Comparison of ENCODE assay signal across 8 cellular contexts in genomic region chr12:39441963-39442894, GRCh38. TPM values are rescaled to one million over a fixed set of nuclear protein-coding genes. Genes with fewer than 3 reads are reported as not detected.
DNase-seq lines count a peak whose midpoint lies in the region; ATAC-seq and TF ChIP-seq lines count a peak whose summit lies in the region.

No MANE protein-coding gene starts in this region.

- no peak for TF ChIP-seq POLR2A in gastroesophageal sphincter (IDR thresholded peaks at IDR 0.05)
- TF ChIP-seq POLR2A in suprapubic skin (IDR thresholded peaks at IDR 0.05), result no peak

- TF ChIP-seq EP300 in gastroesophageal sphincter (IDR thresholded peaks at IDR 0.05) (no peak), suprapubic skin (IDR thresholded peaks at IDR 0.05) (no peak)

- WGBS in gastroesophageal sphincter (ENCODE audit: low coverage in 1 of 2), 2 donors, result 11 to 25% methylated on average over 9 to 19 of the region's 58 CpGs
- WGBS in suprapubic skin, result 3% methylated on average over 54 of the region's 58 CpGs

- H3K36me3 ChIP-seq in gastroesophageal sphincter (no peaks in the 10 kb centered on the region), suprapubic skin (no peaks in the 10 kb centered on the region)

- H3K27me3 ChIP-seq in gastroesophageal sphincter, result no peaks in the 10 kb centered on the region
- H3K27me3 ChIP-seq in suprapubic skin, result no peaks in the 10 kb centered on the region

- TF ChIP-seq CTCF in AG04449 (IDR thresholded peaks at IDR 0.05; ENCODE audit: insufficient read depth, low read length, missing control alignments) (no peak), gastroesophageal sphincter (IDR thresholded peaks at IDR 0.05) (no peak), suprapubic skin (IDR thresholded peaks at IDR 0.05) (no peak)

- DNase-seq in AG04449 (ENCODE audit: low read depth, low spot score) (no peak), OCI-M1 (lab: John Stamatoyannopoulos, UW) (peak; percentile 42), nucleus accumbens (lab: John Stamatoyannopoulos, UW) (peak in 51 of 56 donors; percentile 18 to 75 (median 57)), suprapubic skin (ENCODE audit: low spot score in 2 of 2) (peak; percentile 71 to 81)
- DNase-seq in activated effector memory CD4-positive, alpha-beta T cell treated with anti-CD3 and anti-CD28 coated beads, Interleukin-2, amount 50 U/mL, for 16 hours, result peak; percentile 82

- H3K4me3 ChIP-seq in AG04449 (ENCODE audit: low read depth, low read length) (peak overlapping the region; percentile 68), gastroesophageal sphincter (peak overlapping the region; percentile 68 to 95), suprapubic skin (peak overlapping the region; percentile 85)

- POLR2A ChIA-PET in AG04449 (lab: Yijun Ruan, JAX), result no interaction called here

- peak; percentile 36 for ATAC-seq in GM19035 (IDR thresholded peaks at IDR 0.05; ENCODE audit: unreplicated experiment)
- ATAC-seq in HG03196 (IDR thresholded peaks at IDR 0.05; ENCODE audit: unreplicated experiment), result peak; percentile 26
- peak; percentile 0 for ATAC-seq in gastroesophageal sphincter

- H3K4me1 ChIP-seq in gastroesophageal sphincter, result peaks cover 0 to 21% (median 5%) of the 10 kb centered on the region in 3 donors
- H3K4me1 ChIP-seq in suprapubic skin, result peaks cover 18% of the 10 kb centered on the region

- CTCF ChIA-PET in AG04449 (lab: Yijun Ruan, JAX), result no interaction called here

- no peaks in the 10 kb centered on the region for H3K9me3 ChIP-seq in gastroesophageal sphincter
- no peaks in the 10 kb centered on the region for H3K9me3 ChIP-seq in suprapubic skin

- H3K27ac ChIP-seq in gastroesophageal sphincter (peak overlapping the region; percentile 71 to 95 (median 91)), suprapubic skin (peak overlapping the region; percentile 84)

RNA-seq across cellular contexts. Expression of gene KIF21A, which starts 0.7 kb away (rescaled TPM):
- total RNA-seq in gastroesophageal sphincter, result 10 to 100 TPM in 2 of 4 donors, 1 to 10 TPM in 2; 6.7 to 27.2 (median 10.9) TPM
- total RNA-seq in suprapubic skin, result 10 to 100 TPM; 26.4 to 55.0 (median 40.7) TPM
